7 cellular contexts compared by ENCODE assay signal in the genomic region with DNA sequence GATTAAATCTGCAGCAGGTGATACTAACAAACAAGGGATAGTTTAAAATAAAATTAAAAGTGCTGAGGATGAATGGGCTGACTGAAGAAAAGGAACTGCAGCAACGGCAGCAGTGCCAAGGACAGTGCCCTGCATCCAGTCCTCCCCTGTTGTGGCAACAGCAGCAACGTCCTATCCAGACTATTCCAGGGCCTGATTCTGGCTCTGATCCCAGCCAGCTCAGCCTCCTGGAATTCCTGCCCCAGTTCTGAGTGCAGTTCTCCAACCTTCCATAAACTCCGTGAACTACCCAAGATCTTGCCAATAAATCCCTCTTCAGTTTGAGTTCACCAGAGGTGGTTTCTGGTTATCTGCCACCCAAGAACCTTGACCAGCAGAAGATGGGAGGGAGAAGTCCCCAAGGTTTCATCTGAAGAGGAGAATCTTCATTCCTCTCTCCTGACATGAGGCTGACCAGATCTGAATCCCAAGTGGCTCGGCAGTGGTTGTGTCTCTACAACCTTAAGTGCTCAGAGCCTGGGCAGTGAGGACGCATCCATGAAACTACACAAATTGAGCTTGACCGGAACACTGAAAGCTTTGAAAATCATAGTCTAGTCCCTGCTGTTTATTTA.
DNase-seq lines count a peak whose midpoint lies in the region; ATAC-seq and TF ChIP-seq lines count a peak whose summit lies in the region.

No MANE protein-coding gene starts in this region.

- intact Hi-C loops in vagina (cut with DNase I) = no loop called here

- H3K27ac ChIP-seq in vagina = peak overlapping the region; percentile 84

- H3K4me1 Mint-ChIP-seq in mesothelial cell of epicardium = peaks cover 31% of the 10 kb centered on the region

- TF ChIP-seq CTCF in mesothelial cell of epicardium (IDR thresholded peaks at IDR 0.05; ENCODE audit: unreplicated experiment) (no peak), vagina (IDR thresholded peaks at IDR 0.05) (no peak)

- peak overlapping the region; percentile 53 for H3K27ac Mint-ChIP-seq in mesothelial cell of epicardium

- ATAC-seq in esophagus mucosa (peak; percentile 45), GM18861 (IDR thresholded peaks at IDR 0.05; ENCODE audit: unreplicated experiment) (no peak)
- no peak for ATAC-seq in activated CD4-positive, CD25-positive, alpha-beta regulatory T cell treated with anti-CD3 and anti-CD28 coated beads, Interleukin-2, amount 50 U/mL, for 24 hours

- no peaks in the 10 kb centered on the region for H3K36me3 Mint-ChIP-seq in mesothelial cell of epicardium

- no peaks in the 10 kb centered on the region for H3K9me3 Mint-ChIP-seq in mesothelial cell of epicardium

- H3K36me3 ChIP-seq in vagina = no peaks in the 10 kb centered on the region

- no peaks in the 10 kb centered on the region for H3K27me3 Mint-ChIP-seq in mesothelial cell of epicardium (ENCODE audit: low read depth)

- DNase-seq in NCI-H446 (lab: John Stamatoyannopoulos, UW) (peak; percentile 10 to 35), mesothelial cell of epicardium (ENCODE audit: low spot score in 2 of 2, unreplicated experiment in 2 of 2) (no peak), vagina (ENCODE audit: extremely low spot score in 2 of 2) (no peak)
- no peak for DNase-seq in activated CD8-positive, alpha-beta memory T cell treated with anti-CD3 and anti-CD28 coated beads for 24 hours

- TF ChIP-seq POLR2A in vagina (IDR thresholded peaks at IDR 0.05) = no peak

- H3K4me3 Mint-ChIP-seq in mesothelial cell of epicardium = no peak overlapping the region

- H3K27me3 ChIP-seq in vagina = no peaks in the 10 kb centered on the region

- peaks cover 34% of the 10 kb centered on the region for H3K4me1 ChIP-seq in vagina

- no peak overlapping the region for H3K4me3 ChIP-seq in vagina

- no peaks in the 10 kb centered on the region for H3K9me3 ChIP-seq in vagina

Comparison
In these comparisons a context has a peak if more than half of its experiments do, and no peak if none do; other contexts are left out.
1. DNase-seq: peak in NCI-H446 (2 of 2); none in mesothelial cell of epicardium (0 of 2), vagina (0 of 2) and activated CD8-positive, alpha-beta memory T cell treated with anti-CD3 and anti-CD28 coated beads for 24 hours (single experiment).